37 cellular contexts compared by ENCODE assay signal in the genomic region with DNA sequence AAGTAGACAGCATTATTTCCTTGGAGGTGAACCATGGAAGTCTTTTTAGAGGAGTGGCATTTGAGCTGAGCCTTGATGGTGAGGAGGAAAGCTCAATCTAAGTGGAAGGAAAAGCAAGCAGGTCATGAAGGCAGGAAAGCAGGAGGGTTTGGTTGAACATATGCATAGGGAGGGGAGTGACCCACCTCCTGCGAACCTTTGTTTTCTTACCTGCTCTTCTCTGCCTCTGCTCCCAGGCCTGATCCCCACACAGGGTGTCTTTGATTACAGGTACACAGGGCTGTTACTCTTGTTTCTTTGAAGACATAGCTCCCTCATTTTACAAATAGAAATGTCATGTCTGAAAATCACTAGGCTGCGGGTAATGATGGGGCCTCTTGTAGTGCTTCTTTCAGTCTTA.
"Had no signal": no experiment of that assay in that cellular context is flagged by ENCODE, and none has a peak within 500 bp of the region (broad histone marks: within the 10 kb centered on the region; RNA-seq: fewer than 3 reads in every experiment).

No MANE protein-coding gene starts in this region.

- DNase-seq: activated effector memory CD4-positive, alpha-beta T cell treated with anti-CD3 and anti-CD28 coated beads, Interleukin-2, amount 50 U/mL, for 16 hours; activated effector memory CD4-positive, alpha-beta T cell treated with Interleukin-2 at 50 U/mL for 16 hours; activated gamma-delta T cell; activated gamma-delta T cell treated with Interleukin-2 at 50 U/mL for 16 hours; activated naive CD4-positive, alpha-beta T cell; activated naive CD4-positive, alpha-beta T cell treated with anti-CD3 and anti-CD28 coated beads for 36 hours; activated naive CD4-positive, alpha-beta T cell treated with anti-CD3 and anti-CD28 coated beads, Interleukin-2, amount 10 ng/mL, durations not matched to agents 7 days and 5 days; activated naive CD4-positive, alpha-beta T cell treated with anti-CD3 and anti-CD28 coated beads, Interleukin-2, amount 50 U/mL, for 16 hours; activated naive CD4-positive, alpha-beta T cell treated with Interleukin-2 at 50 U/mL for 16 hours; activated naive CD8-positive, alpha-beta T cell treated with anti-CD3 and anti-CD28 coated beads for 36 hours; activated naive CD8-positive, alpha-beta T cell treated with anti-CD3 and anti-CD28 coated beads, Interleukin-2, amount 10 ng/mL, durations not matched to agents 7 days and 5 days; activated naive CD8-positive, alpha-beta T cell treated with anti-CD3 and anti-CD28 coated beads, Interleukin-2, amount 50 U/mL, for 24 hours; activated T-cell treated with anti-CD3 and anti-CD28 coated beads, Interleukin-2, amount 50 U/mL, for 24 hours; activated T-cell treated with anti-CD3 and anti-CD28 coated beads, Interleukin-2, amount 50 U/mL, for 4 hours; activated T-cell treated with anti-CD3 and anti-CD28 coated beads, Interleukin-2, amount 50 U/mL, for 48 hours; activated T-cell treated with anti-CD3 and anti-CD28 coated beads, Interleukin-2, amount 50 U/mL, for 72 hours; adrenal gland; amniotic stem cell; amygdala; anterior cingulate cortex; aorta; body of pancreas; brain microvascular endothelial cell; caudate nucleus; central memory CD4-positive, alpha-beta T cell; cerebellar nuclear complex had no signal

- H3K36me3 Mint-ChIP-seq: activated naive CD4-positive, alpha-beta T cell treated with anti-CD3 and anti-CD28 coated beads, Interleukin-2, amount 50 U/mL, for 24 hours; activated naive CD8-positive, alpha-beta T cell treated with anti-CD3 and anti-CD28 coated beads for 36 hours; brain had no signal

- H3K27me3 ChIP-seq: adrenal gland, ascending aorta, body of pancreas, brain microvascular endothelial cell, breast epithelium, cardiac muscle cell had no signal

- H3K4me3 ChIP-seq: adrenal gland, ascending aorta, body of pancreas, breast epithelium, cardiac muscle cell had no signal

- H3K4me1 ChIP-seq: adrenal gland, body of pancreas, breast epithelium had no signal

- ATAC-seq: activated naive CD4-positive, alpha-beta T cell treated with anti-CD3 and anti-CD28 coated beads, Interleukin-2, amount 50 U/mL, for 72 hours; activated naive CD8-positive, alpha-beta T cell treated with anti-CD3 and anti-CD28 coated beads, Interleukin-2, amount 50 U/mL, for 24 hours; activated T-cell treated with anti-CD3 and anti-CD28 coated beads, Interleukin-2, amount 50 U/mL, for 4 hours; activated T-cell treated with anti-CD3 and anti-CD28 coated beads, Interleukin-2, amount 50 U/mL, for 72 hours; activated T-helper 17 cell treated with anti-CD3 and anti-CD28 coated beads, Interleukin-2, amount 50 U/mL, for 72 hours; body of pancreas had no signal

- H3K27me3 Mint-ChIP-seq: activated naive CD4-positive, alpha-beta T cell treated with anti-CD3 and anti-CD28 coated beads, Interleukin-2, amount 50 U/mL, for 24 hours; activated naive CD8-positive, alpha-beta T cell; activated naive CD8-positive, alpha-beta T cell treated with anti-CD3 and anti-CD28 coated beads for 36 hours; activated naive CD8-positive, alpha-beta T cell treated with anti-CD3 and anti-CD28 coated beads, Interleukin-2, amount 10 ng/mL, durations not matched to agents 7 days and 5 days; activated naive CD8-positive, alpha-beta T cell treated with anti-CD3 and anti-CD28 coated beads, Interleukin-2, amount 50 U/mL, for 24 hours; activated T-cell treated with anti-CD3 and anti-CD28 coated beads, Interleukin-2, amount 50 U/mL, for 24 hours; central memory CD8-positive, alpha-beta T cell had no signal

- H3K27ac Mint-ChIP-seq: activated naive CD4-positive, alpha-beta T cell treated with anti-CD3 and anti-CD28 coated beads for 36 hours; activated naive CD4-positive, alpha-beta T cell treated with anti-CD3 and anti-CD28 coated beads, Interleukin-2, amount 10 ng/mL, durations not matched to agents 7 days and 5 days; activated naive CD4-positive, alpha-beta T cell treated with anti-CD3 and anti-CD28 coated beads, Interleukin-2, amount 50 U/mL, for 24 hours; activated naive CD4-positive, alpha-beta T cell treated with anti-CD3 and anti-CD28 coated beads, Interleukin-2, amount 50 U/mL, for 72 hours; activated naive CD8-positive, alpha-beta T cell; activated naive CD8-positive, alpha-beta T cell treated with anti-CD3 and anti-CD28 coated beads for 36 hours; activated naive CD8-positive, alpha-beta T cell treated with anti-CD3 and anti-CD28 coated beads, Interleukin-2, amount 10 ng/mL, durations not matched to agents 7 days and 5 days; activated naive CD8-positive, alpha-beta T cell treated with anti-CD3 and anti-CD28 coated beads, Interleukin-2, amount 50 U/mL, for 24 hours; activated T-cell treated with anti-CD3 and anti-CD28 coated beads, Interleukin-2, amount 50 U/mL, for 24 hours; activated T-cell treated with anti-CD3 and anti-CD28 coated beads, Interleukin-2, amount 50 U/mL, for 72 hours; activated T-helper 1 cell treated with anti-CD3 and anti-CD28 coated beads, Interleukin-12 subunit alpha, Interleukin-12 subunit beta, Interleukin-2, Interleukin-4 antibody, amounts not matched to agents 30 ng/mL and 10 ng/mL and 1 ng/mL, durations not matched to agents 14 hours and 24 hours and 36 hours; activated T-helper 17 cell treated with anti-CD3 and anti-CD28 coated beads, Interleukin-2, amount 50 U/mL, for 72 hours; activated T-helper 2 cell treated with anti-CD3 and anti-CD28 coated beads, Interferon-gamma antibody, Interleukin-2, Interleukin-4, amounts not matched to agents 10 μg/mL and 5 μg/mL and 100 μg/mL, durations not matched to agents 14 hours and 24 hours and 36 hours; brain had no signal

- H3K4me3 Mint-ChIP-seq: activated naive CD4-positive, alpha-beta T cell treated with anti-CD3 and anti-CD28 coated beads for 36 hours; activated naive CD4-positive, alpha-beta T cell treated with anti-CD3 and anti-CD28 coated beads, Interleukin-2, amount 10 ng/mL, durations not matched to agents 7 days and 5 days; activated naive CD4-positive, alpha-beta T cell treated with anti-CD3 and anti-CD28 coated beads, Interleukin-2, amount 50 U/mL, for 24 hours; activated naive CD8-positive, alpha-beta T cell; activated naive CD8-positive, alpha-beta T cell treated with anti-CD3 and anti-CD28 coated beads for 36 hours; activated naive CD8-positive, alpha-beta T cell treated with anti-CD3 and anti-CD28 coated beads, Interleukin-2, amount 10 ng/mL, durations not matched to agents 7 days and 5 days; activated naive CD8-positive, alpha-beta T cell treated with anti-CD3 and anti-CD28 coated beads, Interleukin-2, amount 50 U/mL, for 24 hours; activated T-cell treated with anti-CD3 and anti-CD28 coated beads, Interleukin-2, amount 50 U/mL, for 24 hours; activated T-cell treated with anti-CD3 and anti-CD28 coated beads, Interleukin-2, amount 50 U/mL, for 4 hours; activated T-cell treated with anti-CD3 and anti-CD28 coated beads, Interleukin-2, amount 50 U/mL, for 72 hours; activated T-helper 1 cell treated with anti-CD3 and anti-CD28 coated beads, Interleukin-12 subunit alpha, Interleukin-12 subunit beta, Interleukin-2, Interleukin-4 antibody, amounts not matched to agents 30 ng/mL and 10 ng/mL and 1 ng/mL, durations not matched to agents 14 hours and 24 hours and 36 hours; activated T-helper 17 cell treated with anti-CD3 and anti-CD28 coated beads, Interleukin-2, amount 50 U/mL, for 72 hours; brain; central memory CD8-positive, alpha-beta T cell had no signal

- H3K27ac ChIP-seq: adrenal gland, ascending aorta, body of pancreas, brain microvascular endothelial cell, breast epithelium, cardiac muscle cell had no signal

- H3K9me3 Mint-ChIP-seq: activated naive CD4-positive, alpha-beta T cell treated with anti-CD3 and anti-CD28 coated beads for 36 hours; activated naive CD4-positive, alpha-beta T cell treated with anti-CD3 and anti-CD28 coated beads, Interleukin-2, amount 50 U/mL, for 24 hours; activated T-cell treated with anti-CD3 and anti-CD28 coated beads, Interleukin-2, amount 50 U/mL, for 4 hours; activated T-helper 17 cell treated with anti-CD3 and anti-CD28 coated beads, Interleukin-2, amount 50 U/mL, for 72 hours; central memory CD8-positive, alpha-beta T cell had no signal

- H3K4me1 Mint-ChIP-seq: activated naive CD4-positive, alpha-beta T cell treated with anti-CD3 and anti-CD28 coated beads, Interleukin-2, amount 10 ng/mL, durations not matched to agents 7 days and 5 days; activated naive CD8-positive, alpha-beta T cell treated with anti-CD3 and anti-CD28 coated beads, Interleukin-2, amount 10 ng/mL, durations not matched to agents 7 days and 5 days; activated T-helper 17 cell treated with anti-CD3 and anti-CD28 coated beads, Interleukin-2, amount 50 U/mL, for 72 hours; brain; central memory CD8-positive, alpha-beta T cell had no signal

- H3K9me3 ChIP-seq: adrenal gland, ascending aorta, body of pancreas, breast epithelium had no signal

- H3K36me3 ChIP-seq: adrenal gland, ascending aorta, brain microvascular endothelial cell, breast epithelium, cardiac muscle cell had no signal
